13 cellular contexts compared by ENCODE assay signal in genomic region chr12:89251326-89252237, GRCh38.
DNase-seq lines count a peak whose midpoint lies in the region; ATAC-seq and TF ChIP-seq lines count a peak whose summit lies in the region.
"Had no signal": no experiment of that assay in that cellular context is flagged by ENCODE, and none has a peak within 500 bp of the region (broad histone marks: within the 10 kb centered on the region; RNA-seq: fewer than 3 reads in every experiment).

No MANE protein-coding gene starts in this region.

- 0 out of 2 replicates have a peak, but pooled peaks cover 2% of the 10 kb centered on the region for H3K4me1 ChIP-seq in HEK293 (ENCODE audit: control insufficient read depth, insufficient read depth, low read length)
- H3K4me1 ChIP-seq: SJSA1, tibial nerve had no signal

- POLR2A ChIA-PET in activated CD4-positive, alpha-beta T cell treated with anti-CD3 and anti-CD28 coated beads, Interleukin-2, amount 10 ng/mL, durations not matched to agents 7 days and 5 days (lab: Charles Lee): interaction anchor here (0.6 kb wide), 1 partner anchor 26 kb away, joined by 3 read pairs; no protein-coding TSS in a partner anchor
- POLR2A ChIA-PET in HEK293 (lab: Yijun Ruan, JAX): no interaction called here

- H3K4me3 ChIP-seq in HEK293 (ENCODE audit: low read depth, low read length): no peak overlapping the region
- H3K4me3 ChIP-seq: adrenal gland, SJSA1, tibial nerve had no signal

- TF ChIP-seq CTCF in HEK293 (tag by site-specific recombination; IDR thresholded peaks at IDR 0.05) (no peak), chondrocyte (IDR thresholded peaks at IDR 0.05) (no peak), nephron progenitor cell (IDR thresholded peaks at IDR 0.05) (no peak)

- CTCF ChIA-PET in activated CD4-positive, alpha-beta T cell treated with anti-CD3 and anti-CD28 coated beads, Interleukin-2, amount 10 ng/mL, durations not matched to agents 7 days and 5 days (lab: Charles Lee): no interaction called here
- CTCF ChIA-PET in HEK293 (lab: Yijun Ruan, JAX): no interaction called here

- intact Hi-C loops in activated CD4-positive, alpha-beta T cell treated with anti-CD3 and anti-CD28 coated beads, Interleukin-2, amount 10 ng/mL, durations not matched to agents 24 days and 14 days (cut with micrococcal nuclease): loop anchor here (1.0 to 2.0 kb wide), 2 partner anchors 7 to 71 kb away; no protein-coding TSS in a partner anchor

- H3K27ac Mint-ChIP-seq in activated CD4-positive, alpha-beta T cell treated with anti-CD3 and anti-CD28 coated beads, Interleukin-2, amount 10 ng/mL, durations not matched to agents 24 days and 14 days: peak overlapping the region; percentile 83
- H3K27ac Mint-ChIP-seq in activated CD4-positive, alpha-beta T cell treated with anti-CD3 and anti-CD28 coated beads, Interleukin-2, amount 10 ng/mL, durations not matched to agents 7 days and 5 days: no peak overlapping the region
- peak overlapping the region; percentile 42 for H3K27ac Mint-ChIP-seq in chondrocyte (ENCODE audit: unreplicated experiment)
- H3K27ac Mint-ChIP-seq in nephron progenitor cell: peak overlapping the region; percentile 3

- peaks cover 31% of the 10 kb centered on the region for H3K4me1 Mint-ChIP-seq in activated CD4-positive, alpha-beta T cell treated with anti-CD3 and anti-CD28 coated beads, Interleukin-2, amount 10 ng/mL, durations not matched to agents 24 days and 14 days
- H3K4me1 Mint-ChIP-seq in activated CD4-positive, alpha-beta T cell treated with anti-CD3 and anti-CD28 coated beads, Interleukin-2, amount 10 ng/mL, durations not matched to agents 7 days and 5 days: peaks cover 40% of the 10 kb centered on the region
- H3K4me1 Mint-ChIP-seq in chondrocyte (ENCODE audit: low read depth) (peaks cover 22% of the 10 kb centered on the region), nephron progenitor cell (peaks cover 63% of the 10 kb centered on the region)

- DNase-seq in activated CD4-positive, alpha-beta T cell treated with anti-CD3 and anti-CD28 coated beads, Interleukin-2, amount 10 ng/mL, durations not matched to agents 24 days and 14 days: no peak
- DNase-seq in activated CD4-positive, alpha-beta T cell treated with anti-CD3 and anti-CD28 coated beads, Interleukin-2, amount 10 ng/mL, durations not matched to agents 7 days and 5 days: no peak
- DNase-seq in chondrocyte (ENCODE audit: low spot score) (no peak), nephron progenitor cell (no peak), NCI-H1694 (lab: John Stamatoyannopoulos, UW) (no peak), DMS153 (lab: John Stamatoyannopoulos, UW) (no peak)
- DNase-seq: NCI-H1417 treated with DMSO at 0.1 percent for 48 hours, NCI-H345 had no signal

- H3K36me3 ChIP-seq in HEK293 (ENCODE audit: control insufficient read depth in 2 of 2, insufficient read depth in 1 of 2, low read length in 2 of 2): no peaks in the 10 kb centered on the region
- H3K36me3 ChIP-seq: adrenal gland, SJSA1, tibial nerve had no signal

- no peaks in the 10 kb centered on the region for H3K9me3 ChIP-seq in HEK293 (ENCODE audit: control insufficient read depth, insufficient read depth, low read depth, low read length)
- H3K9me3 ChIP-seq: adrenal gland, SJSA1, tibial nerve had no signal

- H3K4me3 Mint-ChIP-seq in activated CD4-positive, alpha-beta T cell treated with anti-CD3 and anti-CD28 coated beads, Interleukin-2, amount 10 ng/mL, durations not matched to agents 24 days and 14 days: peak overlapping the region; percentile 40
- H3K4me3 Mint-ChIP-seq in activated CD4-positive, alpha-beta T cell treated with anti-CD3 and anti-CD28 coated beads, Interleukin-2, amount 10 ng/mL, durations not matched to agents 7 days and 5 days: no peak overlapping the region
- H3K4me3 Mint-ChIP-seq in chondrocyte (ENCODE audit: unreplicated experiment) (no peak overlapping the region), nephron progenitor cell (no peak overlapping the region)

- H3K9me3 Mint-ChIP-seq in activated CD4-positive, alpha-beta T cell treated with anti-CD3 and anti-CD28 coated beads, Interleukin-2, amount 10 ng/mL, durations not matched to agents 24 days and 14 days: peaks cover 15% of the 10 kb centered on the region
- H3K9me3 Mint-ChIP-seq in activated CD4-positive, alpha-beta T cell treated with anti-CD3 and anti-CD28 coated beads, Interleukin-2, amount 10 ng/mL, durations not matched to agents 7 days and 5 days: peaks cover 18% of the 10 kb centered on the region
- H3K9me3 Mint-ChIP-seq in chondrocyte (ENCODE audit: low read depth): peaks cover 4% of the 10 kb centered on the region
- H3K9me3 Mint-ChIP-seq in nephron progenitor cell: peaks cover 11% of the 10 kb centered on the region

- H3K27me3 Mint-ChIP-seq in activated CD4-positive, alpha-beta T cell treated with anti-CD3 and anti-CD28 coated beads, Interleukin-2, amount 10 ng/mL, durations not matched to agents 24 days and 14 days: no peaks in the 10 kb centered on the region
- peaks cover 2% of the 10 kb centered on the region for H3K27me3 Mint-ChIP-seq in activated CD4-positive, alpha-beta T cell treated with anti-CD3 and anti-CD28 coated beads, Interleukin-2, amount 10 ng/mL, durations not matched to agents 7 days and 5 days
- H3K27me3 Mint-ChIP-seq in chondrocyte (ENCODE audit: low read depth) (no peaks in the 10 kb centered on the region), nephron progenitor cell (ENCODE audit: low read depth, poor library complexity) (peaks cover 3% of the 10 kb centered on the region)

- H3K27ac ChIP-seq in HEK293 (ENCODE audit: extremely low read depth, low read depth, low read length): no peak overlapping the region
- H3K27ac ChIP-seq: adrenal gland, SJSA1, tibial nerve had no signal

- peaks cover 15% of the 10 kb centered on the region for H3K36me3 Mint-ChIP-seq in activated CD4-positive, alpha-beta T cell treated with anti-CD3 and anti-CD28 coated beads, Interleukin-2, amount 10 ng/mL, durations not matched to agents 24 days and 14 days (ENCODE audit: low read depth)
- peaks cover 15% of the 10 kb centered on the region for H3K36me3 Mint-ChIP-seq in activated CD4-positive, alpha-beta T cell treated with anti-CD3 and anti-CD28 coated beads, Interleukin-2, amount 10 ng/mL, durations not matched to agents 7 days and 5 days (ENCODE audit: low read depth)
- no peaks in the 10 kb centered on the region for H3K36me3 Mint-ChIP-seq in chondrocyte (ENCODE audit: low read depth)
- no peaks in the 10 kb centered on the region for H3K36me3 Mint-ChIP-seq in nephron progenitor cell (ENCODE audit: low read depth)

- ATAC-seq in HG02571 (IDR thresholded peaks at IDR 0.05; ENCODE audit: unreplicated experiment): no peak

TF ChIP-seq in HEK293, 187 proteins besides CTCF, POLR2A, EP300 and RAD21:
- TF ChIP-seq ZNF664 (tag by site-specific recombination; IDR thresholded peaks at IDR 0.05): peak; percentile 83
- no peak for TF ChIP-seq ZNF426 (tag by site-specific recombination; IDR thresholded peaks at IDR 0.05)
- TF ChIP-seq ZNF549 (tag by site-specific recombination; IDR thresholded peaks at IDR 0.05): no peak
- no peak for TF ChIP-seq ZNF19 (tag by site-specific recombination; IDR thresholded peaks at IDR 0.05; ENCODE audit: low read depth)
- TF ChIP-seq ZNF280C (tag by site-specific recombination; IDR thresholded peaks at IDR 0.05): no peak
- TF ChIP-seq ZNF10 (tag by site-specific recombination; IDR thresholded peaks at IDR 0.05): no peak
- no peak for TF ChIP-seq ZNF157 (tag by site-specific recombination; IDR thresholded peaks at IDR 0.05)
